ENCODE assay signal across 9 cellular contexts in the genomic region with DNA sequence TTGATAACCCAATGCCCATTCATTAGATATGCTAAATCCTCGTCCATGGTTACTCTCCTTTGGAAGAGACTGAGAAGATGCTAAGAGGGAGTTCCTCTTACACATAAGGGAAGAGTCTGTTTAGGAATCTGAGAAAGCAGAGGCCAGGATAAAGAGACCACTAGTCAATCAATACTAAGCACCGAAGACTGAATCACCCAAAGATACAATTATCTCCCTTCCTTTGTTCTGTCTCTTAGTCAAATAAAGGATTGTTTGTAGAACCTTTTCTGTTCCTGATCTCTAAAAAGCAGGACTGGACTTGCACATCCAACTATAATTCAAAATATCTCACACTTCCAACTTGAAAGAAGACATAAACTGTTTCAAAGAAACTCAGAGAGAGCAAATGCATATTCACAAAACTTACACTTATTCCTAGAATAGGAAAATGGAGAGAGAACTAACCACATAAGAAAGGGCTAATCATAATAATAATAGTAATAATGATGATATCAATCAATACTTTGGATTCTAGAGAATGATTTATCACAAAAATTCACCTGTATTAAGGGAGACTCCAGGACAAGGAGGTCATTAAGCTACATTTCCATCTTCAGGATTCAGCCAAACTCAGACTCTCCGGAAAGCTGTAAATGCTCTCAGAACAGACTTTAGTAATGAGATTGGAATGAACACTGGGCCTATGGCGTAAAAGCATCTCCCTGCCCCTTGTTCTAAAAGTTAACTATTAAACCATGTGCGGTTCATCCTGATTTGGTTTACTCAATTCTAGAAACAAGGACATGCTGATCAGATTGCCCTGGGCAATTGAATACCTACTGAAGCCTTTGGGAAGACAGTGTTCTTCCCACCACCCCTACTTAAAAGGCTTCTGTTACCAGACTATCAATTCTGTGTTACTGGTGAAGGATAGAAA.
DNase-seq lines count a peak whose midpoint lies in the region; ATAC-seq, FAIRE-seq and TF ChIP-seq lines count a peak whose summit lies in the region.
"Had no signal": no experiment of that assay in that cellular context is flagged by ENCODE, and none has a peak within 500 bp of the region (broad histone marks: within the 10 kb centered on the region; RNA-seq: fewer than 3 reads in every experiment).

No MANE protein-coding gene starts in this region.

- H3K9me3 ChIP-seq in adipocyte (ENCODE audit: control insufficient read depth, low read length): no peaks in the 10 kb centered on the region

- peaks cover 8 to 17% of the 10 kb centered on the region in 2 donors for H3K4me1 Mint-ChIP-seq in stimulated activated naive B cell treated with anti-CD40 and anti-IgM and Interleukin-4, amounts not matched to agents 10 μg/mL and 1 μg/mL and 100 μg/mL, for 72 hours
- peaks cover 17% of the 10 kb centered on the region for H3K4me1 Mint-ChIP-seq in activated T-helper 1 cell treated with anti-CD3 and anti-CD28 coated beads, Interleukin-12 subunit alpha, Interleukin-12 subunit beta, Interleukin-2, Interleukin-4 antibody, amounts not matched to agents 30 ng/mL and 10 ng/mL and 1 ng/mL, durations not matched to agents 14 hours and 24 hours and 36 hours (ENCODE audit: low read depth)

- peak; percentile 20 for DNase-seq in H54 (ENCODE audit: insufficient read length, low spot score)
- peak; percentile 86 for DNase-seq in adipocyte (ENCODE audit: low read depth)
- no peak for DNase-seq in stimulated activated naive B cell treated with anti-CD40 and anti-IgM and Interleukin-4, amounts not matched to agents 10 μg/mL and 1 μg/mL and 100 μg/mL, for 72 hours
- DNase-seq in NCI-H446 (lab: John Stamatoyannopoulos, UW): no peak
- no peak for DNase-seq in hepatic stellate cell (ENCODE audit: low spot score)
- DNase-seq in activated T-helper 1 cell treated with anti-CD3 and anti-CD28 coated beads, Interleukin-12 subunit alpha, Interleukin-12 subunit beta, Interleukin-2, Interleukin-4 antibody, amounts not matched to agents 30 ng/mL and 10 ng/mL and 1 ng/mL, durations not matched to agents 14 hours and 24 hours and 36 hours (ENCODE audit: low spot score): no peak
- DNase-seq: NCI-H446 treated with DMSO at 0.1 percent for 48 hours had no signal

- no peaks in the 10 kb centered on the region for H3K36me3 ChIP-seq in adipocyte (ENCODE audit: control insufficient read depth, insufficient read depth, low read length, severe bottlenecking)

- peaks cover 36% of the 10 kb centered on the region for H3K4me1 ChIP-seq in adipocyte (ENCODE audit: control insufficient read depth, insufficient read depth, low read length)

- intact Hi-C loops in activated T-helper 1 cell treated with anti-CD3 and anti-CD28 coated beads, Interleukin-12 subunit alpha, Interleukin-12 subunit beta, Interleukin-2, Interleukin-4 antibody, amounts not matched to agents 30 ng/mL and 10 ng/mL and 1 ng/mL, durations not matched to agents 14 hours and 24 hours and 36 hours (cut with micrococcal nuclease): no loop called here

- peak; percentile 97 for FAIRE-seq in H54 (lab: Jason Lieb, UNC)
- FAIRE-seq in islet of Langerhans (lab: Jason Lieb, UNC): peak; percentile 78

- peak overlapping the region in 1 of 2 donors; percentile 79 for H3K4me3 Mint-ChIP-seq in stimulated activated naive B cell treated with anti-CD40 and anti-IgM and Interleukin-4, amounts not matched to agents 10 μg/mL and 1 μg/mL and 100 μg/mL, for 72 hours
- H3K4me3 Mint-ChIP-seq in activated T-helper 1 cell treated with anti-CD3 and anti-CD28 coated beads, Interleukin-12 subunit alpha, Interleukin-12 subunit beta, Interleukin-2, Interleukin-4 antibody, amounts not matched to agents 30 ng/mL and 10 ng/mL and 1 ng/mL, durations not matched to agents 14 hours and 24 hours and 36 hours: no peak overlapping the region

- peak overlapping the region; percentile 82 for H3K27ac Mint-ChIP-seq in stimulated activated naive B cell treated with anti-CD40 and anti-IgM and Interleukin-4, amounts not matched to agents 10 μg/mL and 1 μg/mL and 100 μg/mL, for 72 hours
- no peak overlapping the region for H3K27ac Mint-ChIP-seq in activated T-helper 1 cell treated with anti-CD3 and anti-CD28 coated beads, Interleukin-12 subunit alpha, Interleukin-12 subunit beta, Interleukin-2, Interleukin-4 antibody, amounts not matched to agents 30 ng/mL and 10 ng/mL and 1 ng/mL, durations not matched to agents 14 hours and 24 hours and 36 hours

- peaks cover 1 to 3% of the 10 kb centered on the region in 2 donors for H3K36me3 Mint-ChIP-seq in stimulated activated naive B cell treated with anti-CD40 and anti-IgM and Interleukin-4, amounts not matched to agents 10 μg/mL and 1 μg/mL and 100 μg/mL, for 72 hours
- H3K36me3 Mint-ChIP-seq in activated T-helper 1 cell treated with anti-CD3 and anti-CD28 coated beads, Interleukin-12 subunit alpha, Interleukin-12 subunit beta, Interleukin-2, Interleukin-4 antibody, amounts not matched to agents 30 ng/mL and 10 ng/mL and 1 ng/mL, durations not matched to agents 14 hours and 24 hours and 36 hours (ENCODE audit: low read depth): peaks cover 2% of the 10 kb centered on the region

- peaks cover 0 to 3% of the 10 kb centered on the region in 2 donors for H3K9me3 Mint-ChIP-seq in stimulated activated naive B cell treated with anti-CD40 and anti-IgM and Interleukin-4, amounts not matched to agents 10 μg/mL and 1 μg/mL and 100 μg/mL, for 72 hours
- no peaks in the 10 kb centered on the region for H3K9me3 Mint-ChIP-seq in activated T-helper 1 cell treated with anti-CD3 and anti-CD28 coated beads, Interleukin-12 subunit alpha, Interleukin-12 subunit beta, Interleukin-2, Interleukin-4 antibody, amounts not matched to agents 30 ng/mL and 10 ng/mL and 1 ng/mL, durations not matched to agents 14 hours and 24 hours and 36 hours

- ATAC-seq in stimulated activated naive B cell treated with anti-CD40 and anti-IgM and Interleukin-4, amounts not matched to agents 10 μg/mL and 1 μg/mL and 100 μg/mL, for 72 hours (replicated peaks): no peak
- no peak for ATAC-seq in HG02870 (IDR thresholded peaks at IDR 0.05; ENCODE audit: unreplicated experiment)

- no peaks in the 10 kb centered on the region for H3K27me3 ChIP-seq in adipocyte (replicated peaks; ENCODE audit: control insufficient read depth, insufficient read depth, low read length)

- no peaks in the 10 kb centered on the region for H3K27me3 Mint-ChIP-seq in stimulated activated naive B cell treated with anti-CD40 and anti-IgM and Interleukin-4, amounts not matched to agents 10 μg/mL and 1 μg/mL and 100 μg/mL, for 72 hours
- H3K27me3 Mint-ChIP-seq in activated T-helper 1 cell treated with anti-CD3 and anti-CD28 coated beads, Interleukin-12 subunit alpha, Interleukin-12 subunit beta, Interleukin-2, Interleukin-4 antibody, amounts not matched to agents 30 ng/mL and 10 ng/mL and 1 ng/mL, durations not matched to agents 14 hours and 24 hours and 36 hours (ENCODE audit: insufficient read depth): no peaks in the 10 kb centered on the region

- TF ChIP-seq POLR2A in H54 (IDR thresholded peaks at IDR 0.05; ENCODE audit: low read depth, low read length): no peak

- peak overlapping the region; percentile 85 for H3K9ac ChIP-seq in adipocyte (ENCODE audit: low read length)

- H3K4me3 ChIP-seq in adipocyte (ENCODE audit: low read length): peak overlapping the region; percentile 81

Comparison
In these comparisons a context has a peak if more than half of its experiments do, and no peak if none do; other contexts are left out.
1. DNase-seq: peak in H54 (single experiment) and adipocyte (single experiment); none in stimulated activated naive B cell treated with anti-CD40 and anti-IgM and Interleukin-4, amounts not matched to agents 10 μg/mL and 1 μg/mL and 100 μg/mL, for 72 hours (single experiment), NCI-H446 (0 of 2), hepatic stellate cell (single experiment) and activated T-helper 1 cell treated with anti-CD3 and anti-CD28 coated beads, Interleukin-12 subunit alpha, Interleukin-12 subunit beta, Interleukin-2, Interleukin-4 antibody, amounts not matched to agents 30 ng/mL and 10 ng/mL and 1 ng/mL, durations not matched to agents 14 hours and 24 hours and 36 hours (single experiment).